ENCODE assay signal across 26 cellular contexts in the genomic region with DNA sequence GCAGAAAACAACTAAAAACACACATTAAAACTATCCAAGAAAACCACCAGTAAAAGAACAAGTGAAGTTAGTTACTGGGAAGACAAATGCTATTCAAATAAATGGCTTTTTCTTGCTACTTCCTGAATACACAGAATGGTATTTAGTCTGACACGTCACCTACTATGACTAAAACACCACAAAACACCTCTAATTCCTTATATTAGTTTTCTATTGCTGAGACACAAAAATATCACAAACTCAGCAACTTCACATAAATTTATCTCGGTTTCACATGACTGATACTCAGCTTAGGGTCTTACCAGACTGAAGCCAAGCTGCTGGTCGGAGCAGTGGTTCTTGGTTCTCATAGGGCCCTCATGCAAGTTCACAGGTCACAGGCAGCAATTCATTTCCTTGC. TPM values are rescaled to one million over a fixed set of nuclear protein-coding genes. Genes with fewer than 3 reads are reported as not detected.
DNase-seq lines count a peak whose midpoint lies in the region; ATAC-seq, FAIRE-seq and TF ChIP-seq lines count a peak whose summit lies in the region.
"Had no signal": no experiment of that assay in that cellular context is flagged by ENCODE, and none has a peak within 500 bp of the region (broad histone marks: within the 10 kb centered on the region; RNA-seq: fewer than 3 reads in every experiment).

No MANE protein-coding gene starts in this region.

- TF ChIP-seq EP300 in stomach (IDR thresholded peaks at IDR 0.05), result no peak

- 96 to 100% methylated on average over 2 to 3 of the region's 3 CpGs for WGBS in endodermal cell (ENCODE audit: insufficient coverage in 1 of 2, insufficient read length in 1 of 2), 2 experiments
- 91 to 94% (median 92%) methylated on average over 3 of the region's 3 CpGs for WGBS in stomach, 5 donors

- H3K4me3 Mint-ChIP-seq in activated T-cell treated with anti-CD3 and anti-CD28 coated beads, Interleukin-2, amount 50 U/mL, for 24 hours, result no peak overlapping the region
- no peak overlapping the region for H3K4me3 Mint-ChIP-seq in endodermal cell
- H3K4me3 Mint-ChIP-seq in progenitor cell of endocrine pancreas (ENCODE audit: low read depth), result no peak overlapping the region
- H3K4me3 Mint-ChIP-seq: B cell, CD14-positive monocyte, HFFc6 had no signal

- H4K20me1 ChIP-seq in PC-3 (ENCODE audit: low read length), result no peaks in the 10 kb centered on the region

- no peak for TF ChIP-seq POLR2A in stomach (IDR thresholded peaks at IDR 0.05)

- no peak for DNase-seq in activated T-cell treated with anti-CD3 and anti-CD28 coated beads, Interleukin-2, amount 50 U/mL, for 24 hours
- DNase-seq in activated T-cell treated with anti-CD3 and anti-CD28 coated beads for 4 hours, result no peak
- no peak for DNase-seq in D721Med (ENCODE audit: insufficient read length, low spot score)
- DNase-seq in endodermal cell, result no peak
- DNase-seq in progenitor cell of endocrine pancreas (ENCODE audit: low spot score, unreplicated experiment), result no peak
- no peak for DNase-seq in activated effector memory CD4-positive, alpha-beta T cell treated with Interleukin-2 at 50 U/mL for 16 hours
- DNase-seq in stomach, result no peak
- no peak for DNase-seq in PC-3
- DNase-seq: COR-L47, DMS 273 treated with DMSO at 0.1 percent for 48 hours, DMS79 treated with DMSO at 0.1 percent for 48 hours, H7, HFFc6, Karpas-422, MV-4-11, NCI-H1105 treated with DMSO at 0.1 percent for 48 hours, NCI-H1694, NCI-H2081, NCI-H2171, NCI-H345, NCI-H524, Peyer's patch had no signal

- H3K9ac ChIP-seq in endodermal cell (ENCODE audit: extremely low read depth, low read length, poor library complexity, severe bottlenecking) (no peak overlapping the region), PC-3 (ENCODE audit: low read length) (no peak overlapping the region)

- POLR2A ChIA-PET in PC-3 (lab: Charles Lee; ENCODE audit: unreplicated experiment), result no interaction called here

- H3K27ac Mint-ChIP-seq in activated T-cell treated with anti-CD3 and anti-CD28 coated beads, Interleukin-2, amount 50 U/mL, for 24 hours, result peak overlapping the region; percentile 74
- H3K27ac Mint-ChIP-seq in endodermal cell (peak overlapping the region; percentile 30), progenitor cell of endocrine pancreas (peak overlapping the region; percentile 80)
- H3K27ac Mint-ChIP-seq: B cell, CD14-positive monocyte, HFFc6 had no signal

- CTCF ChIA-PET in PC-3 (lab: Charles Lee), result no interaction called here

- H3K27me3 ChIP-seq in endodermal cell (ENCODE audit: control insufficient read depth, insufficient read depth, low read length, poor library complexity, severe bottlenecking) (no peaks in the 10 kb centered on the region), stomach (no peaks in the 10 kb centered on the region), PC-3 (ENCODE audit: low read length) (no peaks in the 10 kb centered on the region)
- H3K27me3 ChIP-seq: Peyer's patch had no signal

- FAIRE-seq in D721Med (lab: Jason Lieb, UNC), result peak; percentile 38
- FAIRE-seq: A549, GM12878 had no signal

- no peak for ATAC-seq in PC-3
- ATAC-seq: A549, GM12878 had no signal

- H3K27ac ChIP-seq in endodermal cell (ENCODE audit: low read depth, low read length), result no peak overlapping the region
- no peak overlapping the region for H3K27ac ChIP-seq in stomach
- no peak overlapping the region for H3K27ac ChIP-seq in PC-3 (ENCODE audit: low read length)
- H3K27ac ChIP-seq: A549, Peyer's patch had no signal

- no peaks in the 10 kb centered on the region for H3K9me3 Mint-ChIP-seq in activated T-cell treated with anti-CD3 and anti-CD28 coated beads, Interleukin-2, amount 50 U/mL, for 24 hours
- H3K9me3 Mint-ChIP-seq in endodermal cell, result no peaks in the 10 kb centered on the region
- H3K9me3 Mint-ChIP-seq in progenitor cell of endocrine pancreas (ENCODE audit: low read depth), result no peaks in the 10 kb centered on the region
- H3K9me3 Mint-ChIP-seq: CD14-positive monocyte, HFFc6 had no signal

- H2AFZ ChIP-seq in PC-3 (ENCODE audit: low read length), result no peak overlapping the region

- no peak overlapping the region for H3K4me2 ChIP-seq in PC-3 (ENCODE audit: low read length)
- H3K4me2 ChIP-seq: A549 had no signal

- peaks cover 48% of the 10 kb centered on the region for H3K4me1 Mint-ChIP-seq in activated T-cell treated with anti-CD3 and anti-CD28 coated beads, Interleukin-2, amount 50 U/mL, for 24 hours (ENCODE audit: low read depth)
- H3K4me1 Mint-ChIP-seq in endodermal cell (peaks cover 10% of the 10 kb centered on the region), progenitor cell of endocrine pancreas (ENCODE audit: low read depth) (peaks cover 14% of the 10 kb centered on the region)

- no peak for TF ChIP-seq CTCF in D721Med (IDR thresholded peaks at IDR 0.05; ENCODE audit: insufficient read depth, missing control alignments)
- no peak for TF ChIP-seq CTCF in endodermal cell (conservative IDR thresholded peaks at IDR 0.05)
- TF ChIP-seq CTCF in progenitor cell of endocrine pancreas (IDR thresholded peaks at IDR 0.05; ENCODE audit: unreplicated experiment), result no peak
- TF ChIP-seq CTCF in stomach (IDR thresholded peaks at IDR 0.05), result no peak
- TF ChIP-seq CTCF in PC-3 (conservative IDR thresholded peaks at IDR 0.05; ENCODE audit: low read depth, low read length), result no peak

- intact Hi-C loops in stomach (cut with DNase I; ENCODE audit: low total_unique reads), result no loop called here
- intact Hi-C loops in PC-3 (cut with micrococcal nuclease), result no loop called here

- H3K36me3 Mint-ChIP-seq in activated T-cell treated with anti-CD3 and anti-CD28 coated beads, Interleukin-2, amount 50 U/mL, for 24 hours (ENCODE audit: low read depth), result peaks cover 86% of the 10 kb centered on the region
- peaks cover 14% of the 10 kb centered on the region for H3K36me3 Mint-ChIP-seq in endodermal cell (ENCODE audit: low read depth)
- peaks cover 9% of the 10 kb centered on the region for H3K36me3 Mint-ChIP-seq in progenitor cell of endocrine pancreas (ENCODE audit: insufficient read depth)

- H3K9me3 ChIP-seq in endodermal cell (ENCODE audit: control insufficient read depth, low read length), result no peaks in the 10 kb centered on the region
- no peaks in the 10 kb centered on the region for H3K9me3 ChIP-seq in stomach
- H3K9me3 ChIP-seq in PC-3 (ENCODE audit: low read length), result no peaks in the 10 kb centered on the region
- H3K9me3 ChIP-seq: A549, Peyer's patch had no signal

- no peaks in the 10 kb centered on the region for H3K27me3 Mint-ChIP-seq in activated T-cell treated with anti-CD3 and anti-CD28 coated beads, Interleukin-2, amount 50 U/mL, for 24 hours
- H3K27me3 Mint-ChIP-seq in endodermal cell (ENCODE audit: insufficient read depth), result no peaks in the 10 kb centered on the region
- no peaks in the 10 kb centered on the region for H3K27me3 Mint-ChIP-seq in progenitor cell of endocrine pancreas
- H3K27me3 Mint-ChIP-seq: B cell had no signal

- H3K4me1 ChIP-seq in endodermal cell (ENCODE audit: control insufficient read depth, insufficient read depth, low read length) (no peaks in the 10 kb centered on the region), stomach (peaks cover 6 to 16% (median 14%) of the 10 kb centered on the region in 4 donors), PC-3 (ENCODE audit: insufficient read depth, low read length) (peaks cover 4% of the 10 kb centered on the region)

- no peaks in the 10 kb centered on the region for H3F3A ChIP-seq in PC-3 (ENCODE audit: low read length, unreplicated experiment)

- BruUV-seq in PC-3 (replicated peaks; lab: Mats Ljungman, UMichigan), result no TSS peak

- H3K36me3 ChIP-seq in endodermal cell (ENCODE audit: control insufficient read depth, insufficient read depth, low read length) (peaks cover 29% of the 10 kb centered on the region), stomach (peaks cover 18 to 54% (median 40%) of the 10 kb centered on the region in 4 donors), PC-3 (ENCODE audit: low read depth, low read length) (no peaks in the 10 kb centered on the region)

- H3K79me2 ChIP-seq in PC-3 (ENCODE audit: low read length), result peaks cover 13% of the 10 kb centered on the region

- H3K9me2 ChIP-seq in PC-3 (replicated peaks; ENCODE audit: low read length), result no peaks in the 10 kb centered on the region

- no peak overlapping the region for H3K4me3 ChIP-seq in endodermal cell (ENCODE audit: low read length)
- no peak overlapping the region for H3K4me3 ChIP-seq in stomach
- no peak overlapping the region for H3K4me3 ChIP-seq in PC-3 (ENCODE audit: low read length)
- H3K4me3 ChIP-seq: A549, GM12878, Peyer's patch had no signal

RNA-seq across cellular contexts. Expression of a gene that starts 5.4 kb away (rescaled TPM):
- total RNA-seq in endodermal cell (10 to 100 TPM; 60.6 to 69.0 TPM), progenitor cell of endocrine pancreas (73.8 and 74.3 TPM in 2 replicates), stomach (10 to 100 TPM in 3 of 5 donors, 1 to 10 TPM in 1, under 1 TPM in 1; 0.89 to 25.5 (median 18.4) TPM), PC-3 (2014; rRNA removed) (20.1 and 28.4 TPM in 2 replicates)
- 44.9 TPM for polyA plus RNA-seq in endodermal cell (2013, experiment 1 of 2)
- 40.9 TPM for polyA plus RNA-seq in endodermal cell (2013, experiment 2 of 2)
- polyA plus RNA-seq in stomach, result 10 to 100 TPM; 11.5 to 16.2 (median 12.4) TPM

Comparison
In these comparisons a context has a peak if more than half of its experiments do, and no peak if none do; other contexts are left out.
1. H3K27ac Mint-ChIP-seq: peak in every context shown above with its lines; median percentile 80 in progenitor cell of endocrine pancreas; 74 in activated T-cell treated with anti-CD3 and anti-CD28 coated beads, Interleukin-2, amount 50 U/mL, for 24 hours; 30 in endodermal cell.